12 cellular contexts compared by ENCODE assay signal in genomic region chr4:161419822-161420221, GRCh38.
DNase-seq lines count a peak whose midpoint lies in the region; ATAC-seq and TF ChIP-seq lines count a peak whose summit lies in the region.
"Had no signal": no experiment of that assay in that cellular context is flagged by ENCODE, and none has a peak within 500 bp of the region (broad histone marks: within the 10 kb centered on the region; RNA-seq: fewer than 3 reads in every experiment).

No MANE protein-coding gene starts in this region.

- H3K27ac Mint-ChIP-seq in MCF 10A (ENCODE audit: low read depth, unreplicated experiment), result no peak overlapping the region
- H3K27ac Mint-ChIP-seq in endothelial cell (ENCODE audit: unreplicated experiment), result no peak overlapping the region

- no TSS peak for BruUV-seq in MCF 10A (replicated peaks; lab: Mats Ljungman, UMichigan)
- BruUV-seq in mammary epithelial cell (replicated peaks; lab: Mats Ljungman, UMichigan), result no TSS peak

- no peaks in the 10 kb centered on the region for H3K9me3 ChIP-seq in mammary epithelial cell (replicated peaks; ENCODE audit: insufficient read depth, low read length)
- no peaks in the 10 kb centered on the region for H3K9me3 ChIP-seq in upper lobe of right lung
- H3K9me3 ChIP-seq: heart right ventricle had no signal

- intact Hi-C loops in MCF 10A (cut with micrococcal nuclease) (no loop called here), mammary epithelial cell (cut with micrococcal nuclease) (no loop called here), upper lobe of right lung (cut with DNase I) (no loop called here)

- dilution Hi-C loops in mammary epithelial cell (cut with HindIII; ENCODE audit: low sequenced_read_pairs), result no loop called here

- H3K79me2 ChIP-seq in mammary epithelial cell (ENCODE audit: insufficient read depth, low read length), result no peaks in the 10 kb centered on the region
- H3K79me2 ChIP-seq: parathyroid adenoma had no signal

- no peaks in the 10 kb centered on the region for H3K4me1 Mint-ChIP-seq in MCF 10A (ENCODE audit: insufficient read depth, unreplicated experiment)
- H3K4me1 Mint-ChIP-seq in endothelial cell (ENCODE audit: unreplicated experiment), result peaks cover 9% of the 10 kb centered on the region

- H4K20me1 ChIP-seq in mammary epithelial cell (ENCODE audit: insufficient read depth, low read length), result no peaks in the 10 kb centered on the region

- CTCF ChIA-PET in MCF 10A (lab: Yijun Ruan, JAX), result no interaction called here
- CTCF ChIA-PET in mammary epithelial cell (lab: Charles Lee; ENCODE audit: low non-redundant PET), result no interaction called here

- peak; percentile 8 for DNase-seq in MCF 10A (ENCODE audit: unreplicated experiment)
- DNase-seq in mammary epithelial cell, result no peak
- DNase-seq in NCI-H69 (lab: John Stamatoyannopoulos, UW), result peak; percentile 84
- DNase-seq in endothelial cell (ENCODE audit: low spot score), result peak; percentile 46
- DNase-seq in upper lobe of right lung, result no peak
- DNase-seq in dedifferentiated amniotic fluid mesenchymal stem cell (ENCODE audit: extremely low spot score), result no peak
- DNase-seq in NCI-H510A treated with DMSO at 0.1 percent for 48 hours (lab: John Stamatoyannopoulos, UW), result no peak
- DNase-seq in activated CD8-positive, alpha-beta memory T cell treated with anti-CD3 and anti-CD28 coated beads for 24 hours, result no peak
- DNase-seq: activated CD4-positive, alpha-beta T cell treated with anti-CD3 and anti-CD28 coated beads, Interleukin-2, amount 50 U/mL, for 48 hours; heart right ventricle; NCI-H524 treated with DMSO at 0.1 percent for 48 hours had no signal

- POLR2A ChIA-PET in MCF 10A (lab: Yijun Ruan, JAX), result no interaction called here

- H3K27me3 ChIP-seq in mammary epithelial cell (ENCODE audit: insufficient read depth, low read length) (no peaks in the 10 kb centered on the region), upper lobe of right lung (no peaks in the 10 kb centered on the region)
- H3K27me3 ChIP-seq: heart right ventricle had no signal

- H3K36me3 ChIP-seq in mammary epithelial cell (ENCODE audit: insufficient read depth, low read length) (no peaks in the 10 kb centered on the region), upper lobe of right lung (no peaks in the 10 kb centered on the region)
- H3K36me3 ChIP-seq: heart right ventricle had no signal

- no peak overlapping the region for H3K9ac ChIP-seq in mammary epithelial cell (ENCODE audit: insufficient read depth, low read length)
- H3K9ac ChIP-seq: parathyroid adenoma had no signal

- no peak overlapping the region for H3K4me3 Mint-ChIP-seq in MCF 10A (ENCODE audit: unreplicated experiment)
- no peak overlapping the region for H3K4me3 Mint-ChIP-seq in endothelial cell (ENCODE audit: unreplicated experiment)

- in situ Hi-C loops in mammary epithelial cell (cut with MboI; ENCODE audit: low sequenced_read_pairs in 2 of 2), result no loop called here

- no peak for TF ChIP-seq CTCF in MCF 10A (IDR thresholded peaks at IDR 0.05; ENCODE audit: unreplicated experiment)
- peak in 1 of 2 donors; percentile 6 for TF ChIP-seq CTCF in mammary epithelial cell (conservative IDR thresholded peaks at IDR 0.05 in 1 of 2, IDR thresholded peaks at IDR 0.05 in 1 of 2; ENCODE audit: extremely low read depth in 1 of 2, insufficient read depth in 1 of 2, low read depth in 1 of 2, low read length in 2 of 2)
- peak; percentile 66 for TF ChIP-seq CTCF in endothelial cell (IDR thresholded peaks at IDR 0.05; ENCODE audit: unreplicated experiment)
- TF ChIP-seq CTCF in upper lobe of right lung (IDR thresholded peaks at IDR 0.05), result no peak

- H3K4me1 ChIP-seq in mammary epithelial cell (ENCODE audit: insufficient read depth, low read length) (no peaks in the 10 kb centered on the region), upper lobe of right lung (no peaks in the 10 kb centered on the region)
- H3K4me1 ChIP-seq: heart right ventricle, parathyroid adenoma had no signal

- H3K27me3 Mint-ChIP-seq in MCF 10A (ENCODE audit: insufficient read depth, unreplicated experiment), result no peaks in the 10 kb centered on the region
- no peaks in the 10 kb centered on the region for H3K27me3 Mint-ChIP-seq in endothelial cell (ENCODE audit: unreplicated experiment)

- H2AFZ ChIP-seq in mammary epithelial cell (ENCODE audit: low read depth, low read length), result no peak overlapping the region
- H2AFZ ChIP-seq: parathyroid adenoma had no signal

- peak; percentile 65 for ATAC-seq in upper lobe of right lung

- H3K27ac ChIP-seq in mammary epithelial cell (ENCODE audit: insufficient read depth, low read depth, low read length) (no peak overlapping the region), upper lobe of right lung (no peak overlapping the region)
- H3K27ac ChIP-seq: heart right ventricle, parathyroid adenoma had no signal

- H3K4me2 ChIP-seq in mammary epithelial cell (ENCODE audit: insufficient read depth, low read depth, low read length), result no peak overlapping the region

- no peaks in the 10 kb centered on the region for H3K36me3 Mint-ChIP-seq in MCF 10A (ENCODE audit: insufficient read depth, unreplicated experiment)
- no peaks in the 10 kb centered on the region for H3K36me3 Mint-ChIP-seq in endothelial cell (ENCODE audit: low read depth, unreplicated experiment)

- 9% methylated on average over 1 of the region's 1 CpG for WGBS in mammary epithelial cell (ENCODE audit: low coverage, missing lambda C conversion rate)

- H3K4me3 ChIP-seq in mammary epithelial cell (replicated peaks in 1 of 3; ENCODE audit: insufficient read depth in 1 of 3, low read depth in 2 of 3, low read length in 3 of 3), result no peak overlapping the region
- H3K4me3 ChIP-seq in upper lobe of right lung, result no peak overlapping the region
- H3K4me3 ChIP-seq: heart right ventricle had no signal

- H3K9me3 Mint-ChIP-seq in MCF 10A (ENCODE audit: unreplicated experiment) (no peaks in the 10 kb centered on the region), endothelial cell (ENCODE audit: unreplicated experiment) (no peaks in the 10 kb centered on the region)

Comparison
In these comparisons a context has a peak if more than half of its experiments do, and no peak if none do; other contexts are left out.
1. DNase-seq: peak in MCF 10A (single experiment), NCI-H69 (single experiment) and endothelial cell (single experiment); none in mammary epithelial cell (single experiment), upper lobe of right lung (single experiment), dedifferentiated amniotic fluid mesenchymal stem cell (single experiment), NCI-H510A treated with DMSO at 0.1 percent for 48 hours (single experiment) and activated CD8-positive, alpha-beta memory T cell treated with anti-CD3 and anti-CD28 coated beads for 24 hours (single experiment).